In genomic region chr17:41982026-41982989, GRCh38 we compare ENCODE assay signal across 1 cellular context.
TF ChIP-seq lines count a peak whose summit lies in the region.

No MANE protein-coding gene starts in this region.

TF ChIP-seq in HEK293, 187 proteins besides CTCF, POLR2A, EP300 and RAD21 (continued from another document):
- no peak for TF ChIP-seq ZNF274 (IDR thresholded peaks at IDR 0.05; ENCODE audit: low read length)
- TF ChIP-seq ZNF274 (tag by site-specific recombination; IDR thresholded peaks at IDR 0.05; ENCODE audit: borderline replicate concordance): no peak
